Comparison of ENCODE assay signal across 15 cellular contexts in genomic region chr10:5400843-5401242, GRCh38.
DNase-seq lines count a peak whose midpoint lies in the region.
"Had no signal": no experiment of that assay in that cellular context is flagged by ENCODE, and none has a peak within 500 bp of the region (broad histone marks: within the 10 kb centered on the region; RNA-seq: fewer than 3 reads in every experiment).

No MANE protein-coding gene starts in this region.

- peaks cover 11% of the 10 kb centered on the region for H3K4me1 ChIP-seq in stomach smooth muscle (ENCODE audit: control insufficient read depth, insufficient read depth, low read length)
- H3K4me1 ChIP-seq: Peyer's patch had no signal

- no peaks in the 10 kb centered on the region for H3K9me3 ChIP-seq in stomach smooth muscle (ENCODE audit: control insufficient read depth in 2 of 2, low read length in 2 of 2)
- H3K9me3 ChIP-seq: Peyer's patch had no signal

- peak overlapping the region; percentile 19 for H3K27ac ChIP-seq in stomach smooth muscle (ENCODE audit: low read length)
- H3K27ac ChIP-seq: GM23248, Peyer's patch had no signal

- H3K36me3 ChIP-seq in stomach smooth muscle (ENCODE audit: control insufficient read depth in 2 of 2, insufficient read depth in 2 of 2, low read length in 2 of 2): no peaks in the 10 kb centered on the region

- no peaks in the 10 kb centered on the region for H3K27me3 ChIP-seq in stomach smooth muscle (ENCODE audit: control insufficient read depth in 1 of 2, insufficient read depth in 2 of 2, low read length in 2 of 2)
- H3K27me3 ChIP-seq: Peyer's patch had no signal

- DNase-seq in NCI-H2107 treated with DMSO at 0.1 percent for 48 hours (lab: John Stamatoyannopoulos, UW; ENCODE audit: unreplicated experiment): peak; percentile 77
- DNase-seq in NCI-H2107 (lab: John Stamatoyannopoulos, UW): no peak
- peak; percentile 33 to 34 for DNase-seq in NCI-H187 (lab: John Stamatoyannopoulos, UW)
- DNase-seq in NCI-H524 treated with DMSO at 0.1 percent for 48 hours (lab: John Stamatoyannopoulos, UW): peak; percentile 28
- DNase-seq in NOMO-1 treated with dmso at 0.1 percent for 144 hours (lab: John Stamatoyannopoulos, UW; ENCODE audit: unreplicated experiment): no peak
- DNase-seq in HCEC 1CT: no peak
- no peak for DNase-seq in NCI-H1048 (lab: John Stamatoyannopoulos, UW)
- DNase-seq: DND-41, GF-D8, GM23248, NCI-H526 treated with DMSO at 0.1 percent for 48 hours, Peyer's patch, SHP77, T-helper 17 cell had no signal

- H3K9ac ChIP-seq in stomach smooth muscle (ENCODE audit: low read length in 2 of 2): no peak overlapping the region
- H3K9ac ChIP-seq: GM23248 had no signal

- no peak overlapping the region for H3K4me3 ChIP-seq in stomach smooth muscle (ENCODE audit: low read length in 2 of 2)
- H3K4me3 ChIP-seq: GM23248, Peyer's patch had no signal

Comparison
In these comparisons a context has a peak if more than half of its experiments do, and no peak if none do; other contexts are left out.
1. DNase-seq: peak in NCI-H2107 treated with DMSO at 0.1 percent for 48 hours (single experiment), NCI-H187 (2 of 2) and NCI-H524 treated with DMSO at 0.1 percent for 48 hours (single experiment); none in NCI-H2107 (single experiment), NOMO-1 treated with dmso at 0.1 percent for 144 hours (single experiment), HCEC 1CT (single experiment) and NCI-H1048 (single experiment).